ENCODE assay signal across 8 cellular contexts in the genomic region with DNA sequence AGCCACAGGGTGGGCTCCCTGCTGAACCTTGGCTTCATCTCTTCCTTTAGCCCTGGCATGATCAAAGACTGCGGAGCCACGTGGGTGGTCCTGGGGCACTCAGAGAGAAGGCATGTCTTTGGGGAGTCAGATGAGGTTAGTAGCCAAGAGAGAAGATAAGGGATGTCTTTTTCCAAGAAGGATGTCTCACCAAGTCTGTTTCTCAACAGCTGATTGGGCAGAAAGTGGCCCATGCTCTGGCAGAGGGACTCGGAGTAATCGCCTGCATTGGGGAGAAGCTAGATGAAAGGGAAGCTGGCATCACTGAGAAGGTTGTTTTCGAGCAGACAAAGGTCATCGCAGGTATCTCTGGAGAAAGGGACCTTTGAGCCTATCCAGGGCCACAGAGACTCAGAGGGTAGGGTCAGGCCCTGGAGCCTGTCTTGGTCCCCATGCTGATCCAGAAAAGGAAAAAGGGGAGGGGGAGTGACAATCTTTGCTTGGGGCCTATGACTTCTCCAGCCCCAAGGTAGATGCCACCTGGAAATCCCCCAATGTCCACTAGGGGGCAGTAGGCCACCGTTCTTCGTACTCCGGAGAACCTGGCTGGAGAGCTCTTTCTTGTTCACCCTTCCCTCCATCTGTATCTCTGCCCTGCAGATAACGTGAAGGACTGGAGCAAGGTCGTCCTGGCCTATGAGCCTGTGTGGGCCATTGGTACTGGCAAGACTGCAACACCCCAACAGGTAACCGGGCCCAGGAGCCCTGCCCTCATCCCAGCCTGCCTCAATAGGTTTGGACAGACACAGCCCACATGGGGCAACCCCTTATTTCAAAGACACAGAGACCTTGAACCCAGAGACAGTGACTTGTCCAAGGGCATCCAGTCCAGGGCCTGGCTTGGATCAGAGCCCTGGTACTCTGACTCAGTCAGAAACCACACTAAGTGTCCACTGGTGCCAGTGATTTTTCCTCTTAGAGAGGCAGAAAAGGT. TPM values are rescaled to one million over a fixed set of nuclear protein-coding genes. Genes with fewer than 3 reads are reported as not detected.
A peak's percentile ranks its signal among the peaks of the same experiment; 100 is the strongest.
DNase-seq lines count a peak whose midpoint lies in the region; ATAC-seq and TF ChIP-seq lines count a peak whose summit lies in the region.

No MANE protein-coding gene starts in this region.

- no peak for TF ChIP-seq POLR2A in NB4 (IDR thresholded peaks at IDR 0.05; ENCODE audit: extremely low read depth, insufficient read length)
- TF ChIP-seq POLR2A in upper lobe of left lung (IDR thresholded peaks at IDR 0.05) = no peak

- H3K9me3 Mint-ChIP-seq in activated naive CD8-positive, alpha-beta T cell treated with anti-CD3 and anti-CD28 coated beads for 36 hours = no peaks in the 10 kb centered on the region

- peak overlapping the region; percentile 90 for H3K4me3 Mint-ChIP-seq in activated naive CD8-positive, alpha-beta T cell treated with anti-CD3 and anti-CD28 coated beads for 36 hours

- no peaks in the 10 kb centered on the region for H3K27me3 Mint-ChIP-seq in activated naive CD8-positive, alpha-beta T cell treated with anti-CD3 and anti-CD28 coated beads for 36 hours

- peaks cover 3 to 41% (median 22%) of the 10 kb centered on the region in 4 donors for H3K36me3 ChIP-seq in upper lobe of left lung

- TF ChIP-seq EP300 in upper lobe of left lung (IDR thresholded peaks at IDR 0.05) = no peak

- peak overlapping the region; percentile 95 for H3K27ac Mint-ChIP-seq in activated naive CD8-positive, alpha-beta T cell treated with anti-CD3 and anti-CD28 coated beads for 36 hours

- peak overlapping the region in 3 of 4 donors; percentile 95 to 97 (median 97) for H3K27ac ChIP-seq in upper lobe of left lung

- DNase-seq in ELF-1 (ENCODE audit: low read depth, low spot score) (peak; percentile 96), NB4 (ENCODE audit: low read depth) (peak; percentile 84), left cardiac atrium (peak; percentile 75), posterior vena cava (ENCODE audit: low spot score) (peak; percentile 91), upper lobe of left lung (peak in 1 of 2 donors; percentile 80)
- DNase-seq in activated naive CD8-positive, alpha-beta T cell treated with anti-CD3 and anti-CD28 coated beads for 36 hours = peak; percentile 80

- ATAC-seq in SK-N-SH treated with all-trans-retinoic acid at 6 μM for 48 hours = peak; percentile 12
- ATAC-seq in left cardiac atrium = no peak
- ATAC-seq in upper lobe of left lung (ENCODE audit: low FRiP score in 2 of 2) = peak in 1 of 2 donors; percentile 23
- no peak for ATAC-seq in HG03097 (IDR thresholded peaks at IDR 0.05; ENCODE audit: low FRiP score, unreplicated experiment)

- no peaks in the 10 kb centered on the region for H3K27me3 ChIP-seq in upper lobe of left lung

- intact Hi-C loops in left cardiac atrium (cut with DNase I) = no loop called here
- intact Hi-C loops in posterior vena cava (cut with DNase I) = loop anchor here (2.0 to 5.0 kb wide), 2 partner anchors 58 to 69 kb away; a partner anchor contains a TSS

- peaks cover 59% of the 10 kb centered on the region for H3K36me3 Mint-ChIP-seq in activated naive CD8-positive, alpha-beta T cell treated with anti-CD3 and anti-CD28 coated beads for 36 hours

- peaks cover 65% of the 10 kb centered on the region for H3K4me1 Mint-ChIP-seq in activated naive CD8-positive, alpha-beta T cell treated with anti-CD3 and anti-CD28 coated beads for 36 hours

- no peaks in the 10 kb centered on the region for H3K9me3 ChIP-seq in upper lobe of left lung

- TF ChIP-seq CTCF in NB4 (IDR thresholded peaks at IDR 0.05; ENCODE audit: low read depth, low read length) (peak; percentile 85), upper lobe of left lung (IDR thresholded peaks at IDR 0.05) (peak; percentile 82 to 93 (median 88))

- H3K4me3 ChIP-seq in NB4 (ENCODE audit: low read depth, low read length) = peak overlapping the region; percentile 96
- peak overlapping the region in 3 of 4 donors; percentile 93 to 100 (median 99) for H3K4me3 ChIP-seq in upper lobe of left lung

- 36 to 48% methylated on average over 9 to 12 of the region's 12 CpGs for WGBS in upper lobe of left lung, 2 donors

- H3K4me1 ChIP-seq in upper lobe of left lung = peaks cover 46 to 66% (median 52%) of the 10 kb centered on the region in 4 donors

TF ChIP-seq in SK-N-SH treated with all-trans-retinoic acid at 6 μM for 48 hours, 23 proteins besides CTCF, POLR2A, EP300 and RAD21:
- no peak for TF ChIP-seq SNAI2 (CRISPR knock-in tag; IDR thresholded peaks at IDR 0.05)
- TF ChIP-seq ISL1 (CRISPR knock-in tag; IDR thresholded peaks at IDR 0.05) = no peak
- no peak for TF ChIP-seq PPARA (CRISPR knock-in tag; IDR thresholded peaks at IDR 0.05; ENCODE audit: borderline replicate concordance)
- TF ChIP-seq ZNF565 (CRISPR knock-in tag; conservative IDR thresholded peaks at IDR 0.05; ENCODE audit: low read depth) = no peak
- TF ChIP-seq GLIS3 (CRISPR knock-in tag; IDR thresholded peaks at IDR 0.05) = no peak
- TF ChIP-seq, protein P1, sequence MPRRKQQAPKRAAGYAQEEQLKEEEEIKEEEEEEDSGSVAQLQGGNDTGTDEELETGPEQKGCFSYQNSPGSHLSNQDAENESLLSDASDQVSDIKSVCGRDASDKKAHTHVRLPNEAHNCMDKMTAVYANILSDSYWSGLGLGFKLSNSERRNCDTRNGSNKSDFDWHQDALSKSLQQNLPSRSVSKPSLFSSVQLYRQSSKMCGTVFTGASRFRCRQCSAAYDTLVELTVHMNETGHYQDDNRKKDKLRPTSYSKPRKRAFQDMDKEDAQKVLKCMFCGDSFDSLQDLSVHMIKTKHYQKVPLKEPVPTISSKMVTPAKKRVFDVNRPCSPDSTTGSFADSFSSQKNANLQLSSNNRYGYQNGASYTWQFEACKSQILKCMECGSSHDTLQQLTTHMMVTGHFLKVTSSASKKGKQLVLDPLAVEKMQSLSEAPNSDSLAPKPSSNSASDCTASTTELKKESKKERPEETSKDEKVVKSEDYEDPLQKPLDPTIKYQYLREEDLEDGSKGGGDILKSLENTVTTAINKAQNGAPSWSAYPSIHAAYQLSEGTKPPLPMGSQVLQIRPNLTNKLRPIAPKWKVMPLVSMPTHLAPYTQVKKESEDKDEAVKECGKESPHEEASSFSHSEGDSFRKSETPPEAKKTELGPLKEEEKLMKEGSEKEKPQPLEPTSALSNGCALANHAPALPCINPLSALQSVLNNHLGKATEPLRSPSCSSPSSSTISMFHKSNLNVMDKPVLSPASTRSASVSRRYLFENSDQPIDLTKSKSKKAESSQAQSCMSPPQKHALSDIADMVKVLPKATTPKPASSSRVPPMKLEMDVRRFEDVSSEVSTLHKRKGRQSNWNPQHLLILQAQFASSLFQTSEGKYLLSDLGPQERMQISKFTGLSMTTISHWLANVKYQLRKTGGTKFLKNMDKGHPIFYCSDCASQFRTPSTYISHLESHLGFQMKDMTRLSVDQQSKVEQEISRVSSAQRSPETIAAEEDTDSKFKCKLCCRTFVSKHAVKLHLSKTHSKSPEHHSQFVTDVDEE (CRISPR knock-in tag; IDR thresholded peaks at IDR 0.05) = no peak
- TF ChIP-seq, protein P2, sequence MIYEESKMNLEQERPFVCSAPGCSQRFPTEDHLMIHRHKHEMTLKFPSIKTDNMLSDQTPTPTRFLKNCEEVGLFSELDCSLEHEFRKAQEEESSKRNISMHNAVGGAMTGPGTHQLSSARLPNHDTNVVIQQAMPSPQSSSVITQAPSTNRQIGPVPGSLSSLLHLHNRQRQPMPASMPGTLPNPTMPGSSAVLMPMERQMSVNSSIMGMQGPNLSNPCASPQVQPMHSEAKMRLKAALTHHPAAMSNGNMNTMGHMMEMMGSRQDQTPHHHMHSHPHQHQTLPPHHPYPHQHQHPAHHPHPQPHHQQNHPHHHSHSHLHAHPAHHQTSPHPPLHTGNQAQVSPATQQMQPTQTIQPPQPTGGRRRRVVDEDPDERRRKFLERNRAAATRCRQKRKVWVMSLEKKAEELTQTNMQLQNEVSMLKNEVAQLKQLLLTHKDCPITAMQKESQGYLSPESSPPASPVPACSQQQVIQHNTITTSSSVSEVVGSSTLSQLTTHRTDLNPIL (CRISPR knock-in tag; IDR thresholded peaks at IDR 0.05; ENCODE audit: low read depth) = no peak
- no peak for TF ChIP-seq ZC3H10 (CRISPR knock-in tag; IDR thresholded peaks at IDR 0.05)
- TF ChIP-seq ARNTL (CRISPR knock-in tag; IDR thresholded peaks at IDR 0.05; ENCODE audit: borderline replicate concordance, low read depth) = no peak
- no peak for TF ChIP-seq TCF4 (CRISPR knock-in tag; IDR thresholded peaks at IDR 0.05; ENCODE audit: borderline replicate concordance)

RNA-seq across cellular contexts. Expression of a gene that starts 2.0 kb away (rescaled TPM):
- total RNA-seq in activated naive CD8-positive, alpha-beta T cell treated with anti-CD3 and anti-CD28 coated beads for 36 hours = 1,000 to 10,000 TPM; 1,593 to 1,653 TPM
- total RNA-seq in left cardiac atrium (100 to 1,000 TPM; 642 to 858 TPM), posterior vena cava (100 to 1,000 TPM; 303 to 366 TPM), upper lobe of left lung (100 to 1,000 TPM; 137 to 407 (median 309) TPM)

RNA-seq across cellular contexts. Expression of a gene that starts 3.8 kb away (rescaled TPM):
- 1 to 10 TPM; 2.7 to 3.0 TPM for total RNA-seq in activated naive CD8-positive, alpha-beta T cell treated with anti-CD3 and anti-CD28 coated beads for 36 hours
- 1 to 10 TPM; 3.7 to 4.1 TPM for total RNA-seq in left cardiac atrium
- total RNA-seq in posterior vena cava = 1 to 10 TPM; 4.9 to 6.9 TPM
- 10 to 100 TPM; 27.7 to 63.3 (median 35.0) TPM for total RNA-seq in upper lobe of left lung

RNA-seq across cellular contexts. Expression of a gene that starts 17.4 kb away (rescaled TPM):
- 100 to 1,000 TPM; 125 to 127 TPM for total RNA-seq in activated naive CD8-positive, alpha-beta T cell treated with anti-CD3 and anti-CD28 coated beads for 36 hours
- 10 to 100 TPM; 63.4 to 65.4 TPM for total RNA-seq in left cardiac atrium
- 10 to 100 TPM; 87.0 to 91.1 TPM for total RNA-seq in posterior vena cava
- 10 to 100 TPM; 22.6 to 77.0 (median 35.6) TPM for total RNA-seq in upper lobe of left lung

RNA-seq across cellular contexts. Expression of a gene that starts 18.2 kb away (rescaled TPM):
- total RNA-seq in activated naive CD8-positive, alpha-beta T cell treated with anti-CD3 and anti-CD28 coated beads for 36 hours = 10 to 100 TPM; 62.5 to 64.0 TPM
- under 1 TPM in 1 of 2 donors, not detected in 1; 0.82 TPM for total RNA-seq in left cardiac atrium
- under 1 TPM; 0.46 to 0.52 TPM for total RNA-seq in posterior vena cava
- total RNA-seq in upper lobe of left lung = 10 to 100 TPM in 1 of 6 donors, 1 to 10 TPM in 3, under 1 TPM in 1, not detected in 1; 0.39 to 10.3 (median 2.8) TPM

RNA-seq across cellular contexts. Expression of a gene that starts 28.6 kb away (rescaled TPM):
- under 1 TPM in 1 of 2 experiments, not detected in 1; 0.10 TPM for total RNA-seq in activated naive CD8-positive, alpha-beta T cell treated with anti-CD3 and anti-CD28 coated beads for 36 hours
- total RNA-seq in left cardiac atrium = 1 to 10 TPM; 2.3 to 5.8 TPM
- 1 to 10 TPM; 3.6 to 4.0 TPM for total RNA-seq in posterior vena cava
- total RNA-seq in upper lobe of left lung = 1 to 10 TPM in 2 of 6 donors, under 1 TPM in 3, not detected in 1; 0.44 to 1.4 (median 0.86) TPM

Comparison
In these comparisons a context has a peak if more than half of its experiments do, and no peak if none do; other contexts are left out.
1. intact Hi-C loops: an anchor here in posterior vena cava (2.0 to 5.0 kb wide); none called in left cardiac atrium.